In the genomic region with DNA sequence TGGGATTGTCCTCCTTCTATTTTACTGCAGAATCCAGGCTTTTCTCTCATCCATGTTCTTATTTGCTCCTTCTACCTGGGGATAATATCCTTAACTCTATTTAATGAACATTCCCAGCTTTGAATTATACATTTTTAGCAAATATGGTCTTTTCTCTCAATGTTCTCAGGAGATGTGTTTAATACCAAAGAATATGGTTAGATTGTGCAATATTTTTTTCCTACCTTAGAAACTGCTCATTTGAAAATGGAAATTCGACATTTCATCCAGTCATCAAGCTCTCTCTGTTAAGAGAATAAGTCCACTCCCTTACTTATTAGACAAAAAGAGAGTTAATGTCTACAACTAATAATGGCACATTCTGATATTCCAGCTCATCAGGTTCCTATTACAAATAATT, we compare ENCODE assay signal across 34 cellular contexts.
DNase-seq lines count a peak whose midpoint lies in the region; ATAC-seq, FAIRE-seq and TF ChIP-seq lines count a peak whose summit lies in the region.
"Had no signal": no experiment of that assay in that cellular context is flagged by ENCODE, and none has a peak within 500 bp of the region (broad histone marks: within the 10 kb centered on the region; RNA-seq: fewer than 3 reads in every experiment).

No MANE protein-coding gene starts in this region.

- intact Hi-C loops in HepG2 (cut with micrococcal nuclease; ENCODE audit: unreplicated experiment) (no loop called here), right lobe of liver (cut with DNase I) (no loop called here), IMR-90 (cut with micrococcal nuclease) (no loop called here), K562 (cut with micrococcal nuclease) (no loop called here)
- intact Hi-C loops in CD4-positive, alpha-beta memory T cell (cut with micrococcal nuclease) = no loop called here

- H3K79me1 ChIP-seq in IMR-90 (ENCODE audit: low read depth in 1 of 2, low read length in 2 of 2) = no peaks in the 10 kb centered on the region

- no peaks in the 10 kb centered on the region for H3K4me1 ChIP-seq in HepG2 (ENCODE audit: insufficient read depth, low read length)
- no peaks in the 10 kb centered on the region for H3K4me1 ChIP-seq in right lobe of liver
- H3K4me1 ChIP-seq in IMR-90 (ENCODE audit: control insufficient read depth, insufficient read depth, low read length) = no peaks in the 10 kb centered on the region
- H3K4me1 ChIP-seq in K562 (replicated peaks in 1 of 2; ENCODE audit: control insufficient read depth in 2 of 2, insufficient read depth in 2 of 2, low read length in 2 of 2) = no peaks in the 10 kb centered on the region
- no peaks in the 10 kb centered on the region for H3K4me1 ChIP-seq in CD4-positive, alpha-beta memory T cell (ENCODE audit: insufficient read depth, low read length)
- H3K4me1 ChIP-seq: A549; BE2C; BLaER1; BLaER1 treated with 17β-estradiol and CSF1 and Interleukin-3, amounts not matched to agents 10 nM and 100 nM; Caco-2 had no signal

- no peak for DNase-seq in HepG2 (ENCODE audit: low spot score)
- DNase-seq in right lobe of liver = no peak
- no peak for DNase-seq in IMR-90
- no peak for DNase-seq in K562 (ENCODE audit: extremely low read depth in 1 of 4, low spot score in 3 of 4)
- no peak for DNase-seq in CD4-positive, alpha-beta memory T cell
- no peak for DNase-seq in NCI-H187 (lab: John Stamatoyannopoulos, UW)
- DNase-seq: 8988T; ACHN; AML-193; BE2C; C1 segment of cervical spinal cord; Caco-2; Calu3; CD4-positive, alpha-beta T cell; CD4-positive, CD25-positive, alpha-beta regulatory T cell; CD8-positive, alpha-beta memory T cell; CD8-positive, alpha-beta T cell; COR-L47; DMS 273 treated with DMSO at 0.1 percent for 48 hours; DMS153; DMS53; DMS79; DMS79 treated with DMSO at 0.1 percent for 48 hours; DND-41; EL had no signal

- in situ Hi-C loops in HepG2 (cut with HindIII; ENCODE audit: extremely low pct_ligation_motif_present, low pct_unique_long_range_greater_than_20kb) = no loop called here
- in situ Hi-C loops in IMR-90 (cut with MboI; ENCODE audit: low sequenced_read_pairs) = no loop called here
- in situ Hi-C loops in K562 (cut with MboI) = no loop called here

- H2BK20ac ChIP-seq in IMR-90 (ENCODE audit: low read depth, low read length) = no peak overlapping the region

- H3K9me3 Mint-ChIP-seq in CD4-positive, alpha-beta memory T cell = peaks cover 0 to 8% (median 0%) of the 10 kb centered on the region in 8 donors
- H3K9me3 Mint-ChIP-seq: CD14-positive monocyte; CD8-positive, alpha-beta T cell had no signal

- dilution Hi-C loops in IMR-90 (cut with HindIII; ENCODE audit: low sequenced_read_pairs, unreplicated experiment) = no loop called here

- H4K8ac ChIP-seq in IMR-90 (ENCODE audit: low read depth in 2 of 2, low read length in 2 of 2) = no peak overlapping the region

- no peak overlapping the region for H3K4ac ChIP-seq in IMR-90 (ENCODE audit: low read depth, low read length)

- H4K20me1 ChIP-seq in HepG2 (ENCODE audit: insufficient read depth, low read length) (no peaks in the 10 kb centered on the region), IMR-90 (ENCODE audit: insufficient read depth, low read length) (no peaks in the 10 kb centered on the region), K562 (replicated peaks; ENCODE audit: control insufficient read depth, insufficient read depth, low read length) (no peaks in the 10 kb centered on the region)
- H4K20me1 ChIP-seq: BLaER1; BLaER1 treated with 17β-estradiol and CSF1 and Interleukin-3, amounts not matched to agents 10 nM and 100 nM had no signal

- no TSS peak for BruUV-seq in HepG2 (replicated peaks; lab: Mats Ljungman, UMichigan)
- no TSS peak for BruUV-seq in IMR-90 (replicated peaks; lab: Mats Ljungman, UMichigan)
- no TSS peak for BruUV-seq in K562 (replicated peaks; lab: Mats Ljungman, UMichigan)

- H2BK5ac ChIP-seq in IMR-90 (ENCODE audit: low read depth, low read length, poor library complexity, severe bottlenecking) = no peak overlapping the region

- H3K79me2 ChIP-seq in HepG2 (ENCODE audit: insufficient read depth, low read length) (no peaks in the 10 kb centered on the region), K562 (ENCODE audit: control insufficient read depth, insufficient read depth, low read length) (no peaks in the 10 kb centered on the region)

- H3K9me1 ChIP-seq in IMR-90 (ENCODE audit: insufficient read depth, low read length) = no peaks in the 10 kb centered on the region
- no peaks in the 10 kb centered on the region for H3K9me1 ChIP-seq in K562 (ENCODE audit: control insufficient read depth, insufficient read depth, low read length)

- H3K27me3 Mint-ChIP-seq in CD4-positive, alpha-beta memory T cell = no peaks in the 10 kb centered on the region
- H3K27me3 Mint-ChIP-seq: B cell; CD4-positive, alpha-beta T cell; CD4-positive, CD25-positive, alpha-beta regulatory T cell; CD8-positive, alpha-beta memory T cell had no signal

- TF ChIP-seq POLR2A in HepG2 (IDR thresholded peaks at IDR 0.05; ENCODE audit: insufficient read depth in 1 of 2, low read depth in 2 of 2, low read length in 2 of 2) (no peak), right lobe of liver (IDR thresholded peaks at IDR 0.05) (no peak), IMR-90 (IDR thresholded peaks at IDR 0.05; ENCODE audit: low read depth, low read length) (no peak), K562 (conservative IDR thresholded peaks at IDR 0.05) (no peak)

- no peak overlapping the region for H4K91ac ChIP-seq in IMR-90 (ENCODE audit: insufficient read depth, low read depth, low read length)

- no peak overlapping the region for H2BK15ac ChIP-seq in IMR-90 (ENCODE audit: low read depth, low read length)

- H3K4me2 ChIP-seq in HepG2 (ENCODE audit: low read depth, low read length) = no peak overlapping the region
- H3K4me2 ChIP-seq in IMR-90 (ENCODE audit: low read depth, low read length) = no peak overlapping the region
- no peak overlapping the region for H3K4me2 ChIP-seq in K562 (ENCODE audit: insufficient read depth, low read length)
- H3K4me2 ChIP-seq: A549; BLaER1; BLaER1 treated with 17β-estradiol and CSF1 and Interleukin-3, amounts not matched to agents 10 nM and 100 nM had no signal

- POLR2A ChIA-PET in HepG2 (lab: Yijun Ruan, JAX) (no interaction called here), IMR-90 (lab: Charles Lee; ENCODE audit: unreplicated experiment) (no interaction called here), K562 (lab: Yijun Ruan, JAX) (no interaction called here)
- POLR2A ChIA-PET in CD4-positive, alpha-beta memory T cell (lab: Charles Lee; ENCODE audit: partially characterized antibody) = no interaction called here

- no peak for TF ChIP-seq EP300 in HepG2 (IDR thresholded peaks at IDR 0.05; ENCODE audit: low read depth in 2 of 2, low read length in 2 of 2)
- TF ChIP-seq EP300 in HepG2 (CRISPR knock-in tag; IDR thresholded peaks at IDR 0.05; ENCODE audit: borderline replicate concordance) = no peak
- no peak for TF ChIP-seq EP300 in K562 (IDR thresholded peaks at IDR 0.05; ENCODE audit: low read length)

- no peak overlapping the region for H4K5ac ChIP-seq in IMR-90 (ENCODE audit: low read depth, low read length)

- no peak overlapping the region for H2AK5ac ChIP-seq in IMR-90 (ENCODE audit: low read depth, low read length)

- no peak for TF ChIP-seq CTCF in HepG2 (CRISPR knock-in tag; IDR thresholded peaks at IDR 0.05)
- no peak for TF ChIP-seq CTCF in right lobe of liver (IDR thresholded peaks at IDR 0.05)
- TF ChIP-seq CTCF in IMR-90 (conservative IDR thresholded peaks at IDR 0.05; ENCODE audit: low read depth, low read length) = no peak
- no peak for TF ChIP-seq CTCF in K562 (IDR thresholded peaks at IDR 0.05 in 2 of 3, conservative IDR thresholded peaks at IDR 0.05 in 1 of 3; ENCODE audit: insufficient read depth in 2 of 3, low read depth in 1 of 3, low read length in 3 of 3)

- ATAC-seq in HepG2 = no peak
- ATAC-seq in right lobe of liver = no peak
- no peak for ATAC-seq in IMR-90 (ENCODE audit: low read depth)
- ATAC-seq in K562 = no peak
- ATAC-seq: CD8-positive, alpha-beta T cell had no signal

- CTCF ChIA-PET in HepG2 (lab: Yijun Ruan, JAX; ENCODE audit: low intra/inter-chr PET ratio, low total read pairs) (no interaction called here), IMR-90 (lab: Yijun Ruan, JAX) (no interaction called here), K562 (lab: Yijun Ruan, JAX; ENCODE audit: low intra/inter-chr PET ratio) (no interaction called here)
- CTCF ChIA-PET in CD4-positive, alpha-beta memory T cell (lab: Charles Lee; ENCODE audit: partially characterized antibody) = interaction anchor here (0.5 kb wide), 1 partner anchor 283 kb away, joined by 4 read pairs; no protein-coding TSS in a partner anchor

- H3K36me3 Mint-ChIP-seq in CD4-positive, alpha-beta memory T cell = no peaks in the 10 kb centered on the region
- H3K36me3 Mint-ChIP-seq: CD14-positive monocyte; CD4-positive, CD25-positive, alpha-beta regulatory T cell; CD8-positive, alpha-beta memory T cell; CD8-positive, alpha-beta T cell had no signal

- H3K27me3 ChIP-seq in HepG2 (ENCODE audit: control insufficient read depth in 1 of 2, insufficient read depth in 2 of 2, low read length in 2 of 2) = no peaks in the 10 kb centered on the region; a peak in 1 of 5 replicates
- no peaks in the 10 kb centered on the region for H3K27me3 ChIP-seq in right lobe of liver
- no peaks in the 10 kb centered on the region for H3K27me3 ChIP-seq in IMR-90 (ENCODE audit: control insufficient read depth, insufficient read depth, low read length)
- no peaks in the 10 kb centered on the region for H3K27me3 ChIP-seq in K562 (ENCODE audit: control insufficient read depth in 2 of 2, insufficient read depth in 2 of 2, low read length in 2 of 2)
- no peaks in the 10 kb centered on the region for H3K27me3 ChIP-seq in CD4-positive, alpha-beta memory T cell (ENCODE audit: insufficient read depth, low read length)
- H3K27me3 ChIP-seq: BE2C; BLaER1; BLaER1 treated with 17β-estradiol and CSF1 and Interleukin-3, amounts not matched to agents 10 nM and 100 nM had no signal

- H3K14ac ChIP-seq in IMR-90 (replicated peaks; ENCODE audit: low read depth, low read length) = no peak overlapping the region

- no peak overlapping the region for H3K4me3 Mint-ChIP-seq in CD4-positive, alpha-beta memory T cell
- H3K4me3 Mint-ChIP-seq: B cell; CD14-positive monocyte; CD4-positive, alpha-beta T cell; CD4-positive, CD25-positive, alpha-beta regulatory T cell; CD8-positive, alpha-beta memory T cell; CD8-positive, alpha-beta T cell had no signal

- no peaks in the 10 kb centered on the region for H3K4me1 Mint-ChIP-seq in CD4-positive, alpha-beta memory T cell
- H3K4me1 Mint-ChIP-seq: B cell; CD14-positive monocyte; CD4-positive, CD25-positive, alpha-beta regulatory T cell; CD8-positive, alpha-beta memory T cell had no signal

- no peak overlapping the region for H3K56ac ChIP-seq in IMR-90 (ENCODE audit: extremely low read depth, insufficient read depth, low read length)

- no peak overlapping the region for H2AFZ ChIP-seq in HepG2 (ENCODE audit: low read length)
- no peak overlapping the region for H2AFZ ChIP-seq in IMR-90 (replicated peaks; ENCODE audit: low read length, poor library complexity)
- no peak overlapping the region for H2AFZ ChIP-seq in K562 (ENCODE audit: low read depth, low read length)

- H3K36me3 ChIP-seq in HepG2 (replicated peaks in 1 of 2; ENCODE audit: control insufficient read depth in 1 of 2, insufficient read depth in 2 of 2, low read length in 2 of 2) = no peaks in the 10 kb centered on the region
- no peaks in the 10 kb centered on the region for H3K36me3 ChIP-seq in right lobe of liver
- no peaks in the 10 kb centered on the region for H3K36me3 ChIP-seq in IMR-90 (ENCODE audit: control insufficient read depth, insufficient read depth, low read length)
- no peaks in the 10 kb centered on the region for H3K36me3 ChIP-seq in K562 (ENCODE audit: control insufficient read depth, insufficient read depth, low read length)
- H3K36me3 ChIP-seq in CD4-positive, alpha-beta memory T cell (ENCODE audit: insufficient read depth, low read length) = no peaks in the 10 kb centered on the region
- H3K36me3 ChIP-seq: BE2C; BLaER1; BLaER1 treated with 17β-estradiol and CSF1 and Interleukin-3, amounts not matched to agents 10 nM and 100 nM had no signal

- H2BK120ac ChIP-seq in IMR-90 (ENCODE audit: low read depth, low read length) = no peak overlapping the region

- no peak for TF ChIP-seq RAD21 in HepG2 (CRISPR knock-in tag; IDR thresholded peaks at IDR 0.05)
- no peak for TF ChIP-seq RAD21 in IMR-90 (IDR thresholded peaks at IDR 0.05; ENCODE audit: low read length)
- no peak for TF ChIP-seq RAD21 in K562 (CRISPR knock-in tag; conservative IDR thresholded peaks at IDR 0.05 in 1 of 2, IDR thresholded peaks at IDR 0.05 in 1 of 2)

- FAIRE-seq in HepG2 (lab: Jason Lieb, UNC) (no peak), K562 (lab: Jason Lieb, UNC) (no peak)
- FAIRE-seq: A204.1, A549, D721Med had no signal

- no peak overlapping the region for H3K27ac Mint-ChIP-seq in CD4-positive, alpha-beta memory T cell
- H3K27ac Mint-ChIP-seq: B cell; CD14-positive monocyte; CD4-positive, alpha-beta T cell; CD4-positive, CD25-positive, alpha-beta regulatory T cell; CD8-positive, alpha-beta memory T cell; CD8-positive, alpha-beta T cell had no signal

- H3K9me3 ChIP-seq in HepG2 (ENCODE audit: low read length) (no peaks in the 10 kb centered on the region), right lobe of liver (no peaks in the 10 kb centered on the region), IMR-90 (ENCODE audit: control insufficient read depth, insufficient read depth, low read length) (no peaks in the 10 kb centered on the region), K562 (replicated peaks; ENCODE audit: control insufficient read depth, insufficient read depth, low read depth, low read length) (no peaks in the 10 kb centered on the region)
- H3K9me3 ChIP-seq in CD4-positive, alpha-beta memory T cell (ENCODE audit: control insufficient read depth in 1 of 2, low read length in 2 of 2) = no peaks in the 10 kb centered on the region
- H3K9me3 ChIP-seq: A549; BE2C; BLaER1; BLaER1 treated with 17β-estradiol and CSF1 and Interleukin-3, amounts not matched to agents 10 nM and 100 nM; Caco-2 had no signal

- no peak overlapping the region for H3K23ac ChIP-seq in IMR-90 (ENCODE audit: low read depth, low read length)

- H3K9ac ChIP-seq in HepG2 (ENCODE audit: insufficient read depth, low read depth, low read length) (no peak overlapping the region), IMR-90 (ENCODE audit: low read depth, low read length) (no peak overlapping the region), K562 (ENCODE audit: insufficient read depth in 1 of 2, low read depth in 2 of 2, low read length in 2 of 2) (no peak overlapping the region)
- H3K9ac ChIP-seq: BLaER1; BLaER1 treated with 17β-estradiol and CSF1 and Interleukin-3, amounts not matched to agents 10 nM and 100 nM had no signal

- WGBS in HepG2 (ENCODE audit: low lambda C conversion rate) = 0% methylated on average over 1 of the region's 1 CpG
- WGBS in right lobe of liver (ENCODE audit: insufficient coverage, low coverage, low lambda C conversion rate, missing lambda C conversion rate) = 79% methylated on average over 1 of the region's 1 CpG
- no CpG with 5 or more reads among the region's 1 CpG for WGBS in IMR-90 (ENCODE audit: extremely low coverage in 2 of 2, insufficient read length in 1 of 2), 2 experiments
- WGBS in K562 (ENCODE audit: insufficient coverage, low coverage, missing lambda C conversion rate) = 0% methylated on average over 1 of the region's 1 CpG

- no peak overlapping the region for H2AK9ac ChIP-seq in IMR-90 (replicated peaks; ENCODE audit: low read depth, low read length, poor library complexity)

- H3K27ac ChIP-seq in HepG2 (ENCODE audit: extremely low read length, insufficient read depth, low read length) (no peak overlapping the region), right lobe of liver (no peak overlapping the region), IMR-90 (ENCODE audit: insufficient read depth, low read length) (no peak overlapping the region), K562 (ENCODE audit: extremely low read depth, low read depth, low read length) (no peak overlapping the region)
- H3K27ac ChIP-seq in CD4-positive, alpha-beta memory T cell (ENCODE audit: low read depth, low read length) = no peak overlapping the region
- H3K27ac ChIP-seq: 22Rv1; A549; BLaER1; BLaER1 treated with 17β-estradiol and CSF1 and Interleukin-3, amounts not matched to agents 10 nM and 100 nM; C4-2B had no signal

- no peak overlapping the region for H3K4me3 ChIP-seq in HepG2 (replicated peaks in 1 of 3; ENCODE audit: insufficient read depth in 1 of 3, low read depth in 2 of 3, low read length in 3 of 3)
- no peak overlapping the region for H3K4me3 ChIP-seq in right lobe of liver
- no peak overlapping the region for H3K4me3 ChIP-seq in IMR-90 (ENCODE audit: insufficient read depth, low read depth, low read length)
- H3K4me3 ChIP-seq in K562 = no peak overlapping the region
- H3K4me3 ChIP-seq in CD4-positive, alpha-beta memory T cell (ENCODE audit: low read length in 2 of 2) = no peak overlapping the region
- H3K4me3 ChIP-seq: A549; BLaER1; BLaER1 treated with 17β-estradiol and CSF1 and Interleukin-3, amounts not matched to agents 10 nM and 100 nM had no signal

- no peak overlapping the region for H3K18ac ChIP-seq in IMR-90 (ENCODE audit: low read depth, low read length)

Comparison
In these comparisons a context has a peak if more than half of its experiments do, and no peak if none do; other contexts are left out.
1. Of the 241 proteins assayed by ChIP-seq in both HepG2 and K562: peak only in HepG2: none; only in K562: none; in both: CEBPB; in neither: 239; mixed calls (peak in some experiments, not most) for 1.